ENCODE assay signal across 8 cellular contexts in genomic region chr11:90222152-90222458, GRCh38. TPM values are rescaled to one million over a fixed set of nuclear protein-coding genes. Genes with fewer than 3 reads are reported as not detected.
DNase-seq lines count a peak whose midpoint lies in the region; ATAC-seq and TF ChIP-seq lines count a peak whose summit lies in the region.

No MANE protein-coding gene starts in this region.

- CTCF ChIA-PET in HEK293 (lab: Yijun Ruan, JAX) = interaction anchor here (0.9 to 3.7 kb wide), 2 partner anchors 17 to 23 kb away, joined by 3 to 26 read pairs; no protein-coding TSS in a partner anchor

- ATAC-seq in HG03439 (IDR thresholded peaks at IDR 0.05; ENCODE audit: unreplicated experiment) = no peak

- peaks cover 0 to 19% (median 13%) of the 10 kb centered on the region in 11 experiments; a peak in 15 of 22 replicates for H3K9me3 ChIP-seq in BLaER1 treated with 17β-estradiol and CSF1 and Interleukin-3, amounts not matched to agents 10 nM and 100 nM (replicated peaks in 1 of 11)
- H3K9me3 ChIP-seq in HEK293 (ENCODE audit: control insufficient read depth, insufficient read depth, low read depth, low read length) = no peaks in the 10 kb centered on the region
- no peaks in the 10 kb centered on the region for H3K9me3 ChIP-seq in suprapubic skin

- peak overlapping the region; percentile 99 for H3K4me3 Mint-ChIP-seq in activated naive CD8-positive, alpha-beta T cell

- peak overlapping the region; percentile 77 to 98 (median 88) for H3K4me3 ChIP-seq in BLaER1 treated with 17β-estradiol and CSF1 and Interleukin-3, amounts not matched to agents 10 nM and 100 nM
- H3K4me3 ChIP-seq in HEK293 (ENCODE audit: low read depth, low read length) = peak overlapping the region; percentile 92
- peak overlapping the region; percentile 69 for H3K4me3 ChIP-seq in suprapubic skin

- no peaks in the 10 kb centered on the region for H3K9me3 Mint-ChIP-seq in activated naive CD8-positive, alpha-beta T cell (ENCODE audit: low read depth)

- POLR2A ChIA-PET in HEK293 (lab: Yijun Ruan, JAX) = interaction anchor here (0.7 kb wide), 1 partner anchor 166 kb away, joined by 3 read pairs; no protein-coding TSS in a partner anchor

- peaks cover 51% of the 10 kb centered on the region for H3K4me1 Mint-ChIP-seq in activated naive CD8-positive, alpha-beta T cell (ENCODE audit: low read depth)

- TF ChIP-seq CTCF in HEK293 (tag by site-specific recombination; IDR thresholded peaks at IDR 0.05) = no peak
- TF ChIP-seq CTCF in suprapubic skin (IDR thresholded peaks at IDR 0.05) = no peak

- no peak for TF ChIP-seq EP300 in suprapubic skin (IDR thresholded peaks at IDR 0.05)

- peak overlapping the region; percentile 87 to 96 (median 91) for H3K9ac ChIP-seq in BLaER1 treated with 17β-estradiol and CSF1 and Interleukin-3, amounts not matched to agents 10 nM and 100 nM

- peaks cover 7 to 43% (median 33%) of the 10 kb centered on the region in 11 experiments; a peak in 21 of 22 replicates for H3K36me3 ChIP-seq in BLaER1 treated with 17β-estradiol and CSF1 and Interleukin-3, amounts not matched to agents 10 nM and 100 nM
- H3K36me3 ChIP-seq in HEK293 (ENCODE audit: control insufficient read depth in 2 of 2, insufficient read depth in 1 of 2, low read length in 2 of 2) = no peaks in the 10 kb centered on the region
- H3K36me3 ChIP-seq in suprapubic skin = no peaks in the 10 kb centered on the region

- no peak for TF ChIP-seq POLR2A in suprapubic skin (IDR thresholded peaks at IDR 0.05)

- peaks cover 48 to 57% (median 52%) of the 10 kb centered on the region in 11 experiments; a peak in 21 of 22 replicates for H4K20me1 ChIP-seq in BLaER1 treated with 17β-estradiol and CSF1 and Interleukin-3, amounts not matched to agents 10 nM and 100 nM

- H3K27me3 ChIP-seq in BLaER1 treated with 17β-estradiol and CSF1 and Interleukin-3, amounts not matched to agents 10 nM and 100 nM = no peaks in the 10 kb centered on the region
- no peaks in the 10 kb centered on the region for H3K27me3 ChIP-seq in suprapubic skin

- peak overlapping the region; percentile 95 for H3K27ac Mint-ChIP-seq in activated naive CD8-positive, alpha-beta T cell

- H3K36me3 Mint-ChIP-seq in activated naive CD8-positive, alpha-beta T cell = peaks cover 16% of the 10 kb centered on the region

- peak overlapping the region; percentile 76 to 98 (median 90) for H3K4me2 ChIP-seq in BLaER1 treated with 17β-estradiol and CSF1 and Interleukin-3, amounts not matched to agents 10 nM and 100 nM

- H3K27ac ChIP-seq in BLaER1 treated with 17β-estradiol and CSF1 and Interleukin-3, amounts not matched to agents 10 nM and 100 nM = peak overlapping the region; percentile 83 to 92 (median 89)
- H3K27ac ChIP-seq in HEK293 (ENCODE audit: extremely low read depth, low read depth, low read length) (peak overlapping the region; percentile 62; the same call in 1 of the 2 replicates), suprapubic skin (peak overlapping the region; percentile 81)

- DNase-seq in kidney glomerular epithelial cell (lab: John Stamatoyannopoulos, UW) (peak; percentile 54), suprapubic skin (ENCODE audit: low spot score in 2 of 2) (no peak), HuH-7 (ENCODE audit: low spot score) (no peak), NCI-H345 (lab: John Stamatoyannopoulos, UW) (no peak)

- no peaks in the 10 kb centered on the region for H3K27me3 Mint-ChIP-seq in activated naive CD8-positive, alpha-beta T cell

- H3K4me1 ChIP-seq in BLaER1 treated with 17β-estradiol and CSF1 and Interleukin-3, amounts not matched to agents 10 nM and 100 nM = peaks cover 28 to 49% (median 34%) of the 10 kb centered on the region in 10 experiments
- H3K4me1 ChIP-seq in HEK293 (ENCODE audit: control insufficient read depth, insufficient read depth, low read length) (no peaks in the 10 kb centered on the region), suprapubic skin (peaks cover 26% of the 10 kb centered on the region)

- under 1% methylated on average over 11 of the region's 11 CpGs for WGBS in suprapubic skin

TF ChIP-seq in HEK293, 187 proteins besides CTCF, POLR2A, EP300 and RAD21:
- TF ChIP-seq ZFP37 (tag by site-specific recombination; IDR thresholded peaks at IDR 0.05) (no peak), ZNF157 (tag by site-specific recombination; IDR thresholded peaks at IDR 0.05) (no peak)

RNA-seq across cellular contexts. Expression of gene CHORDC1, which starts 0.7 kb away (rescaled TPM):
- total RNA-seq in suprapubic skin = 10 to 100 TPM; 26.9 to 70.7 (median 29.8) TPM
